In genomic region chr16:71283612-71284011, GRCh38 we compare ENCODE assay signal across 2 cellular contexts.
TF ChIP-seq lines count a peak whose summit lies in the region.

No MANE protein-coding gene starts in this region.

TF ChIP-seq in HEK293, 187 proteins besides CTCF, POLR2A, EP300 and RAD21:
- TF ChIP-seq ZNF214 (tag by site-specific recombination; IDR thresholded peaks at IDR 0.05; ENCODE audit: borderline replicate concordance) (peak; percentile 63; the same call in 1 of the 2 replicates), ZNF138 (tag by site-specific recombination; IDR thresholded peaks at IDR 0.05; ENCODE audit: borderline replicate concordance) (no peak)
TF ChIP-seq in HEK293: peak in this region for 1.

TF ChIP-seq in endothelial cell of umbilical vein, 7 proteins besides CTCF, POLR2A, EP300 and RAD21:
- no peak for TF ChIP-seq MYC (IDR thresholded peaks at IDR 0.05; ENCODE audit: low read depth, low read length)
- no peak for TF ChIP-seq POLR2AphosphoS5 (IDR thresholded peaks at IDR 0.05; ENCODE audit: insufficient read depth, low read depth, low read length)
- TF ChIP-seq EZH2 (IDR thresholded peaks at IDR 0.05; ENCODE audit: borderline replicate concordance, low read depth, low read length, severe bottlenecking), result no peak
- TF ChIP-seq FOS (IDR thresholded peaks at IDR 0.05; ENCODE audit: borderline replicate concordance, insufficient read depth, low read length), result no peak
- TF ChIP-seq JUN (IDR thresholded peaks at IDR 0.05; ENCODE audit: borderline replicate concordance, insufficient read depth, insufficient read length, low read depth), result no peak
- TF ChIP-seq MAX (IDR thresholded peaks at IDR 0.05; ENCODE audit: insufficient read depth, insufficient read length), result no peak
- no peak for TF ChIP-seq GATA2 (IDR thresholded peaks at IDR 0.05; ENCODE audit: insufficient read depth, insufficient read length, low read depth, low read length)
TF ChIP-seq in endothelial cell of umbilical vein: peak in this region for 0.
